ENCODE assay signal across 27 cellular contexts in genomic region chr19:28349604-28350003, GRCh38.
"Had no signal": no experiment of that assay in that cellular context is flagged by ENCODE, and none has a peak within 500 bp of the region (broad histone marks: within the 10 kb centered on the region; RNA-seq: fewer than 3 reads in every experiment).

No MANE protein-coding gene starts in this region.

- H3K27me3 Mint-ChIP-seq: activated CD4-positive, alpha-beta memory T cell treated with anti-CD3 and anti-CD28 coated beads, Interleukin-2, amount 10 ng/mL, durations not matched to agents 7 days and 5 days; activated CD4-positive, alpha-beta T cell treated with anti-CD3 and anti-CD28 coated beads, Interleukin-2, amount 10 ng/mL, durations not matched to agents 24 days and 14 days; activated T-cell treated with anti-CD3 and anti-CD28 coated beads, Interleukin-2, amount 50 U/mL, for 24 hours; activated T-helper 17 cell treated with anti-CD3 and anti-CD28 coated beads, Interleukin-2, amount 50 U/mL, for 72 hours; effector memory CD8-positive, alpha-beta T cell had no signal

- H3K36me3 ChIP-seq: brain microvascular endothelial cell, gastrocnemius medialis, left lung, lower lobe of right lung, spleen, transverse colon, WERI-Rb-1 had no signal

- H3K4me1 ChIP-seq: gastrocnemius medialis, left lung, lower lobe of right lung, spleen, testis, transverse colon had no signal

- H3K9me3 ChIP-seq: gastrocnemius medialis, testis, transverse colon had no signal

- H3K4me3 Mint-ChIP-seq: activated CD4-positive, alpha-beta memory T cell treated with anti-CD3 and anti-CD28 coated beads, Interleukin-2, amount 10 ng/mL, durations not matched to agents 7 days and 5 days; activated CD4-positive, alpha-beta T cell treated with anti-CD3 and anti-CD28 coated beads, Interleukin-2, amount 10 ng/mL, durations not matched to agents 24 days and 14 days; activated T-cell treated with anti-CD3 and anti-CD28 coated beads, Interleukin-2, amount 50 U/mL, for 24 hours; activated T-helper 17 cell treated with anti-CD3 and anti-CD28 coated beads, Interleukin-2, amount 50 U/mL, for 72 hours; effector memory CD8-positive, alpha-beta T cell; natural killer cell treated with Interleukin-12 subunit alpha and Interleukin-12 subunit beta and Interleukin-15 and Interleukin-18, amount 100 ng/mL, for 72 hours had no signal

- H3K27me3 ChIP-seq: brain microvascular endothelial cell, gastrocnemius medialis, left lung, spleen, testis, transverse colon had no signal

- H3K4me3 ChIP-seq: coronary artery, dorsolateral prefrontal cortex, gastrocnemius medialis, left lung, lower lobe of right lung, spleen, testis, transverse colon had no signal

- H3K27ac Mint-ChIP-seq: activated CD4-positive, alpha-beta memory T cell treated with anti-CD3 and anti-CD28 coated beads, Interleukin-2, amount 10 ng/mL, durations not matched to agents 7 days and 5 days; activated CD4-positive, alpha-beta T cell treated with anti-CD3 and anti-CD28 coated beads, Interleukin-2, amount 10 ng/mL, durations not matched to agents 24 days and 14 days; activated T-cell treated with anti-CD3 and anti-CD28 coated beads, Interleukin-2, amount 50 U/mL, for 24 hours; activated T-helper 17 cell treated with anti-CD3 and anti-CD28 coated beads, Interleukin-2, amount 50 U/mL, for 72 hours; effector memory CD8-positive, alpha-beta T cell; natural killer cell treated with Interleukin-12 subunit alpha and Interleukin-12 subunit beta and Interleukin-15 and Interleukin-18, amount 100 ng/mL, for 72 hours had no signal

- H3K9me3 Mint-ChIP-seq: natural killer cell treated with Interleukin-12 subunit alpha and Interleukin-12 subunit beta and Interleukin-15 and Interleukin-18, amount 100 ng/mL, for 72 hours had no signal

- H3K27ac ChIP-seq: brain microvascular endothelial cell, coronary artery, dorsolateral prefrontal cortex, gastrocnemius medialis, left lung, lower lobe of right lung, spleen, testis, transverse colon, WERI-Rb-1 had no signal

- H3K4me1 Mint-ChIP-seq: activated CD4-positive, alpha-beta memory T cell treated with anti-CD3 and anti-CD28 coated beads, Interleukin-2, amount 10 ng/mL, durations not matched to agents 7 days and 5 days; activated CD4-positive, alpha-beta T cell treated with anti-CD3 and anti-CD28 coated beads, Interleukin-2, amount 10 ng/mL, durations not matched to agents 24 days and 14 days; activated T-helper 17 cell treated with anti-CD3 and anti-CD28 coated beads, Interleukin-2, amount 50 U/mL, for 72 hours had no signal

- ATAC-seq: activated CD4-positive, CD25-positive, alpha-beta regulatory T cell treated with anti-CD3 and anti-CD28 coated beads, Interleukin-2, amount 50 U/mL, for 24 hours; activated T-helper 17 cell treated with anti-CD3 and anti-CD28 coated beads, Interleukin-2, amount 50 U/mL, for 72 hours; effector memory CD8-positive, alpha-beta T cell; gastrocnemius medialis; left lung; lower lobe of right lung; natural killer cell treated with Interleukin-12 subunit alpha and Interleukin-12 subunit beta and Interleukin-15 and Interleukin-18, amount 100 ng/mL, for 72 hours; right cardiac atrium; stimulated activated naive CD8-positive, alpha-beta T cell treated with anti-CD3 and anti-CD28 coated beads, Interleukin-15, Interleukin-2, amounts not matched to agents 100 U/mL and 50 U/mL, for 24 hours had no signal

- DNase-seq: activated CD4-positive, alpha-beta memory T cell treated with anti-CD3 and anti-CD28 coated beads, Interleukin-2, amount 10 ng/mL, durations not matched to agents 7 days and 5 days; activated CD4-positive, alpha-beta T cell treated with anti-CD3 and anti-CD28 coated beads, Interleukin-2, amount 10 ng/mL, durations not matched to agents 24 days and 14 days; activated CD8-positive, alpha-beta memory T cell treated with anti-CD3 and anti-CD28 coated beads, Interleukin-2, amount 50 U/mL, for 48 hours; activated gamma-delta T cell treated with Interleukin-2 at 50 U/mL for 16 hours; activated naive CD4-positive, alpha-beta T cell treated with anti-CD3 and anti-CD28 coated beads, Interleukin-2, amount 50 U/mL, for 16 hours; activated T-cell treated with anti-CD3 and anti-CD28 coated beads, Interleukin-2, amount 50 U/mL, for 24 hours; amniotic stem cell; brain microvascular endothelial cell; dorsolateral prefrontal cortex; effector memory CD8-positive, alpha-beta T cell; erythroblast; gastrocnemius medialis; glutamatergic neuron; left lung; lower lobe of right lung; mesenchymal stem cell; right cardiac atrium; spleen; stimulated activated CD4-positive, alpha-beta T cell treated with anti-CD3 and anti-CD28 coated beads, Interleukin-2, amount 100 ng/mL, for 48 hours; stimulated activated naive CD8-positive, alpha-beta T cell treated with anti-CD3 and anti-CD28 coated beads, Interleukin-15, Interleukin-2, amounts not matched to agents 100 U/mL and 50 U/mL, for 24 hours; testis; transverse colon; WERI-Rb-1 had no signal
